ENCODE assay signal across 8 cellular contexts in genomic region chr10:11165591-11166543, GRCh38.
DNase-seq lines count a peak whose midpoint lies in the region; ATAC-seq and TF ChIP-seq lines count a peak whose summit lies in the region.

No MANE protein-coding gene starts in this region.

- no peaks in the 10 kb centered on the region; the same call in none of the 2 replicates for H3K27me3 ChIP-seq in HUES64 (ENCODE audit: insufficient read depth, low read length)

- peak overlapping the region; percentile 53 for H3K9ac ChIP-seq in HUES64 (ENCODE audit: low read depth, low read length)

- intact Hi-C loops in mucosa of descending colon (cut with DNase I, micrococcal nuclease) = no loop called here

- H3K9me3 ChIP-seq in HUES64 (ENCODE audit: insufficient read depth, low read depth, low read length) (no peaks in the 10 kb centered on the region; the same call in 1 of the 2 replicates), mucosa of descending colon (no peaks in the 10 kb centered on the region)

- peak overlapping the region; percentile 84 for H3K4me3 ChIP-seq in HUES64 (ENCODE audit: low read length)
- peak overlapping the region; percentile 31 for H3K4me3 ChIP-seq in mucosa of descending colon

- H3K27ac ChIP-seq in HUES64 (ENCODE audit: low read depth, low read length) (peak overlapping the region; percentile 47; the same call in 1 of the 2 replicates), substantia nigra (ENCODE audit: low read depth, low read length, poor library complexity, severe bottlenecking) (peak overlapping the region; percentile 80)

- peak; percentile 17 for DNase-seq in EH (ENCODE audit: low read depth)
- peak; percentile 46 to 50 for DNase-seq in activated CD4-positive, alpha-beta T cell treated with anti-CD3 and anti-CD28 coated beads for 24 hours (ENCODE audit: low read depth in 2 of 2)
- DNase-seq in effector CD8-positive, alpha-beta T cell (lab: John Stamatoyannopoulos, UW) = peak; percentile 61
- DNase-seq in mucosa of descending colon = peak; percentile 47 to 69 (median 55)
- peak in 25 of 49 donors; percentile 17 to 65 (median 43) for DNase-seq in substantia nigra (lab: John Stamatoyannopoulos, UW)
- no peak for DNase-seq in NCI-H1048 (lab: John Stamatoyannopoulos, UW)

- peaks cover 35% of the 10 kb centered on the region for H3K4me1 ChIP-seq in HUES64 (ENCODE audit: insufficient read depth, low read length)
- no peaks in the 10 kb centered on the region for H3K4me1 ChIP-seq in mucosa of descending colon (ENCODE audit: low read depth)

- peak; percentile 54 for ATAC-seq in GM21528 (IDR thresholded peaks at IDR 0.05; ENCODE audit: low FRiP score, unreplicated experiment)
- ATAC-seq in mucosa of descending colon = peak; percentile 63

- 4% methylated on average over 44 of the region's 44 CpGs for WGBS in HUES64

- H3K36me3 ChIP-seq in HUES64 (ENCODE audit: insufficient read depth, low read length) = no peaks in the 10 kb centered on the region
- no peaks in the 10 kb centered on the region for H3K36me3 ChIP-seq in mucosa of descending colon (ENCODE audit: low read depth)

- TF ChIP-seq CTCF in mucosa of descending colon (IDR thresholded peaks at IDR 0.05) = no peak
